In genomic region chr19:42074513-42075363, GRCh38 we compare ENCODE assay signal across 7 cellular contexts. TPM values are rescaled to one million over a fixed set of nuclear protein-coding genes. Genes with fewer than 3 reads are reported as not detected.
DNase-seq lines count a peak whose midpoint lies in the region; ATAC-seq, FAIRE-seq and TF ChIP-seq lines count a peak whose summit lies in the region.

No MANE protein-coding gene starts in this region.

- H3K36me3 ChIP-seq in duodenal mucosa (ENCODE audit: control insufficient read depth in 1 of 2, insufficient read depth in 2 of 2, low read length in 2 of 2) = peaks cover 14 to 15% of the 10 kb centered on the region in 2 donors
- H3K36me3 ChIP-seq in naive thymus-derived CD4-positive, alpha-beta T cell (ENCODE audit: control insufficient read depth in 2 of 3, insufficient read depth in 3 of 3, low read length in 3 of 3) = peaks cover 0 to 20% (median 0%) of the 10 kb centered on the region in 3 experiments

- intact Hi-C loops in naive thymus-derived CD4-positive, alpha-beta T cell (cut with micrococcal nuclease) = loop anchor here (1.0 to 10.0 kb wide), 8 partner anchors 58 to 348 kb away; partner anchors contain the start of genes ARHGEF1 (in 2 of the 2), ATP1A3 (in 1 of the 2), POU2F2 (in 1 of the 2) and RABAC1 (in 1 of the 2)

- DNase-seq in GM19239 (ENCODE audit: insufficient read length, low spot score) (peak; percentile 56), NCI-H82 (lab: John Stamatoyannopoulos, UW) (no peak), NCI-H2029 treated with DMSO at 0.1 percent for 48 hours (lab: John Stamatoyannopoulos, UW) (no peak)
- peak in 3 of 9 donors; percentile 11 to 45 (median 21) for DNase-seq in naive thymus-derived CD4-positive, alpha-beta T cell

- H3K4me1 ChIP-seq in duodenal mucosa (ENCODE audit: control insufficient read depth in 1 of 2, insufficient read depth in 2 of 2, low read length in 2 of 2) = peaks cover 14 to 18% of the 10 kb centered on the region in 2 donors
- H3K4me1 ChIP-seq in naive thymus-derived CD4-positive, alpha-beta T cell (ENCODE audit: control insufficient read depth in 2 of 2, insufficient read depth in 2 of 2, low read length in 2 of 2) = peaks cover 19 to 24% of the 10 kb centered on the region in 2 donors

- peak overlapping the region; percentile 99 for H3K9ac ChIP-seq in duodenal mucosa (ENCODE audit: low read depth in 1 of 2, low read length in 2 of 2)

- H3K27me3 Mint-ChIP-seq in naive thymus-derived CD4-positive, alpha-beta T cell = peaks cover 0 to 21% (median 4%) of the 10 kb centered on the region in 5 donors

- peak overlapping the region; percentile 92 to 100 (median 98) for H3K4me3 Mint-ChIP-seq in naive thymus-derived CD4-positive, alpha-beta T cell

- H3K4me1 Mint-ChIP-seq in naive thymus-derived CD4-positive, alpha-beta T cell = peaks cover 26 to 50% (median 38%) of the 10 kb centered on the region in 7 donors

- H3K27me3 ChIP-seq in duodenal mucosa (ENCODE audit: control insufficient read depth in 1 of 2, insufficient read depth in 2 of 2, low read length in 2 of 2) = no peaks in the 10 kb centered on the region
- H3K27me3 ChIP-seq in naive thymus-derived CD4-positive, alpha-beta T cell (ENCODE audit: control insufficient read depth in 2 of 2, insufficient read depth in 2 of 2, low read length in 2 of 2) = no peaks in the 10 kb centered on the region

- H3K27ac Mint-ChIP-seq in naive thymus-derived CD4-positive, alpha-beta T cell = peak overlapping the region; percentile 99 to 100 (median 100)

- peaks cover 0 to 10% (median 0%) of the 10 kb centered on the region in 5 donors for H3K36me3 Mint-ChIP-seq in naive thymus-derived CD4-positive, alpha-beta T cell

- TF ChIP-seq POLR2A in Raji (IDR thresholded peaks at IDR 0.05; ENCODE audit: insufficient read depth, low read depth, low read length) = peak; percentile 36; the same call in 1 of the 2 replicates

- ATAC-seq in naive thymus-derived CD4-positive, alpha-beta T cell = no peak
- ATAC-seq in GM21737 (IDR thresholded peaks at IDR 0.05; ENCODE audit: unreplicated experiment) = no peak

- H3K9me3 ChIP-seq in duodenal mucosa (ENCODE audit: control insufficient read depth in 1 of 2, low read length in 2 of 2) = no peaks in the 10 kb centered on the region
- no peaks in the 10 kb centered on the region for H3K9me3 ChIP-seq in naive thymus-derived CD4-positive, alpha-beta T cell (ENCODE audit: control insufficient read depth in 2 of 3, low read length in 3 of 3)

- CTCF ChIA-PET in naive thymus-derived CD4-positive, alpha-beta T cell (lab: Charles Lee) = no interaction called here

- peak overlapping the region; percentile 96 for H3K27ac ChIP-seq in duodenal mucosa (ENCODE audit: low read depth, low read length)
- H3K27ac ChIP-seq in naive thymus-derived CD4-positive, alpha-beta T cell (ENCODE audit: low read depth, low read length) = peak overlapping the region; percentile 97

- peak; percentile 49 for FAIRE-seq in GM19239 (lab: Jason Lieb, UNC)

- POLR2A ChIA-PET in naive thymus-derived CD4-positive, alpha-beta T cell (lab: Charles Lee) = no interaction called here

- H3K9me3 Mint-ChIP-seq in naive thymus-derived CD4-positive, alpha-beta T cell = no peaks in the 10 kb centered on the region

- peak overlapping the region; percentile 86 to 92 for H3K4me3 ChIP-seq in duodenal mucosa (ENCODE audit: low read depth in 1 of 2, low read length in 2 of 2)
- peak overlapping the region; percentile 70 for H3K4me3 ChIP-seq in naive thymus-derived CD4-positive, alpha-beta T cell (ENCODE audit: low read length)

RNA-seq across cellular contexts. Expression of gene ZNF574, which starts 1.2 kb away (rescaled TPM):
- 10 to 100 TPM; 17.6 to 26.7 (median 20.9) TPM for total RNA-seq in naive thymus-derived CD4-positive, alpha-beta T cell
- polyA plus RNA-seq in naive thymus-derived CD4-positive, alpha-beta T cell = 10 to 100 TPM; 11.2 to 32.8 TPM

RNA-seq across cellular contexts. Expression of gene GRIK5, which starts 4.7 kb away (rescaled TPM):
- total RNA-seq in naive thymus-derived CD4-positive, alpha-beta T cell = 1 to 10 TPM in 2 of 5 experiments, under 1 TPM in 3; 0.57 to 3.5 (median 0.86) TPM
- polyA plus RNA-seq in naive thymus-derived CD4-positive, alpha-beta T cell = under 1 TPM in 1 of 2 donors, not detected in 1; 0.09 TPM

RNA-seq across cellular contexts. Expression of gene POU2F2, which starts 57.5 kb away (rescaled TPM):
- 10 to 100 TPM; 31.5 to 91.3 (median 73.4) TPM for total RNA-seq in naive thymus-derived CD4-positive, alpha-beta T cell
- polyA plus RNA-seq in naive thymus-derived CD4-positive, alpha-beta T cell = 1 to 10 TPM; 2.2 to 7.6 TPM
